In genomic region chr19:1237754-1238372, GRCh38 we compare ENCODE assay signal across 7 cellular contexts. TPM values are rescaled to one million over a fixed set of nuclear protein-coding genes. Genes with fewer than 3 reads are reported as not detected.
A peak's percentile ranks its signal among the peaks of the same experiment; 100 is the strongest.
DNase-seq lines count a peak whose midpoint lies in the region; ATAC-seq and TF ChIP-seq lines count a peak whose summit lies in the region.

TSS of gene CBARP (minus strand) at chr19:1238005. CDS start at chr19:1236100, 1,905 bp downstream.

- no peaks in the 10 kb centered on the region for H3K9me3 ChIP-seq in thoracic aorta

- no peak for TF ChIP-seq CTCF in GM10266 (IDR thresholded peaks at IDR 0.05; ENCODE audit: control insufficient read depth, insufficient read depth, low read depth, missing control alignments)
- no peak for TF ChIP-seq CTCF in brain (conservative IDR thresholded peaks at IDR 0.05)
- TF ChIP-seq CTCF in thoracic aorta (IDR thresholded peaks at IDR 0.05): no peak

- H3K4me3 Mint-ChIP-seq in brain: peak within 1 kb of the TSS; percentile 81 to 86 (median 84)

- H3K4me3 ChIP-seq in thoracic aorta: peak within 1 kb of the TSS; percentile 79

- peak; percentile 81 for DNase-seq in GM10266 (ENCODE audit: extremely low spot score)
- DNase-seq in NCI-H1105 treated with DMSO at 0.1 percent for 48 hours (lab: John Stamatoyannopoulos, UW): peak; percentile 10
- peak; percentile 25 for DNase-seq in kidney tubule cell (ENCODE audit: low spot score)
- no peak for DNase-seq in thoracic aorta (ENCODE audit: low spot score)
- no peak for DNase-seq in ACHN

- H3K36me3 ChIP-seq in thoracic aorta: no peaks in the 10 kb centered on the region

- no peak for ATAC-seq in thoracic aorta (ENCODE audit: insufficient number of reproducible peaks, low FRiP score, low read depth)
- ATAC-seq in HG03135 (IDR thresholded peaks at IDR 0.05; ENCODE audit: unreplicated experiment): no peak

- in situ Hi-C loops in ACHN (cut with HindIII; ENCODE audit: low pct_ligation_motif_present, low pct_unique_long_range_greater_than_20kb, low sequenced_read_pairs): no loop called here

- peaks cover 31 to 50% of the 10 kb centered on the region in 2 donors for H3K4me1 ChIP-seq in thoracic aorta (ENCODE audit: control insufficient read depth in 1 of 2, low read depth in 2 of 2)

- H3K27ac Mint-ChIP-seq in brain: peak within 1 kb of the TSS; percentile 92 to 99 (median 96)

- H3K36me3 Mint-ChIP-seq in brain: no peaks in the 10 kb centered on the region

- H3K9me3 Mint-ChIP-seq in brain: no peaks in the 10 kb centered on the region

- peak within 1 kb of the TSS; percentile 41 to 78 for H3K27ac ChIP-seq in thoracic aorta

- H3K4me1 Mint-ChIP-seq in brain: peaks cover 28% of the 10 kb centered on the region

- no peaks in the 10 kb centered on the region for H3K27me3 Mint-ChIP-seq in brain

- H3K27me3 ChIP-seq in thoracic aorta (replicated peaks; ENCODE audit: insufficient read depth): no peaks in the 10 kb centered on the region

RNA-seq across cellular contexts. Expression of gene CBARP, which starts in this region (rescaled TPM):
- polyA plus RNA-seq in brain (ENCODE audit: insufficient read depth, low read depth, low replicate concordance): 11.2 TPM
- total RNA-seq in thoracic aorta: 1 to 10 TPM in 1 of 2 donors, under 1 TPM in 1; 0.27 to 1.9 TPM

Comparison
In these comparisons a context has a peak if more than half of its experiments do, and no peak if none do; other contexts are left out.
1. DNase-seq: peak in GM10266 (single experiment), NCI-H1105 treated with DMSO at 0.1 percent for 48 hours (single experiment) and kidney tubule cell (single experiment); none in thoracic aorta (single experiment) and ACHN (single experiment).